12 cellular contexts compared by ENCODE assay signal in genomic region chr16:14015948-14016347, GRCh38. TPM values are rescaled to one million over a fixed set of nuclear protein-coding genes. Genes with fewer than 3 reads are reported as not detected.
DNase-seq lines count a peak whose midpoint lies in the region; ATAC-seq and TF ChIP-seq lines count a peak whose summit lies in the region.
"Had no signal": no experiment of that assay in that cellular context is flagged by ENCODE, and none has a peak within 500 bp of the region (broad histone marks: within the 10 kb centered on the region; RNA-seq: fewer than 3 reads in every experiment).

No MANE protein-coding gene starts in this region.

- no peak overlapping the region for H4K5ac ChIP-seq in IMR-90 (ENCODE audit: low read depth, low read length)

- peak; percentile 90 for DNase-seq in IMR-90
- DNase-seq in choroid plexus epithelial cell (ENCODE audit: low read depth) = peak; percentile 89
- DNase-seq in left lobe of liver (ENCODE audit: low spot score) = no peak
- DNase-seq in upper lobe of left lung = peak in 1 of 2 donors; percentile 50
- DNase-seq in NCI-H2029 treated with DMSO at 0.1 percent for 48 hours (lab: John Stamatoyannopoulos, UW) = no peak
- DNase-seq: activated CD4-positive, alpha-beta T cell treated with anti-CD3 and anti-CD28 coated beads for 1 hour; effector memory CD8-positive, alpha-beta T cell; NCI-H526 treated with DMSO at 0.1 percent for 48 hours had no signal

- no peak overlapping the region for H3K23ac ChIP-seq in IMR-90 (ENCODE audit: low read depth, low read length)

- no peak overlapping the region for H3K27ac ChIP-seq in IMR-90 (ENCODE audit: insufficient read depth, low read length)
- H3K27ac ChIP-seq in upper lobe of left lung = peak overlapping the region; percentile 59 to 77 (median 68)
- H3K27ac ChIP-seq: parathyroid adenoma had no signal

- dilution Hi-C loops in IMR-90 (cut with HindIII; ENCODE audit: low sequenced_read_pairs, unreplicated experiment) = no loop called here

- BruUV-seq in IMR-90 (replicated peaks; lab: Mats Ljungman, UMichigan) = no TSS peak

- H3K36me3 ChIP-seq in IMR-90 (ENCODE audit: control insufficient read depth, insufficient read depth, low read length) (no peaks in the 10 kb centered on the region), upper lobe of left lung (no peaks in the 10 kb centered on the region)

- no peak overlapping the region for H2AK9ac ChIP-seq in IMR-90 (replicated peaks; ENCODE audit: low read depth, low read length, poor library complexity)

- H3K27me3 ChIP-seq in IMR-90 (ENCODE audit: control insufficient read depth, insufficient read depth, low read length) = peaks cover 5% of the 10 kb centered on the region; the same call in 1 of the 2 replicates
- H3K27me3 ChIP-seq in upper lobe of left lung = no peaks in the 10 kb centered on the region

- WGBS in IMR-90 (ENCODE audit: extremely low coverage in 2 of 2, insufficient read length in 1 of 2), 2 experiments = no CpG with 5 or more reads among the region's 2 CpGs
- 44 to 54% methylated on average over 2 of the region's 2 CpGs for WGBS in upper lobe of left lung, 2 donors

- H2AFZ ChIP-seq in IMR-90 (replicated peaks; ENCODE audit: low read length, poor library complexity) = no peak overlapping the region
- H2AFZ ChIP-seq: parathyroid adenoma had no signal

- no peak overlapping the region for H2BK20ac ChIP-seq in IMR-90 (ENCODE audit: low read depth, low read length)

- peak; percentile 65 for ATAC-seq in IMR-90 (ENCODE audit: low read depth)
- ATAC-seq in left lobe of liver = peak; percentile 23
- peak; percentile 68 to 79 for ATAC-seq in upper lobe of left lung (ENCODE audit: low FRiP score in 2 of 2)
- ATAC-seq in HG03095 (IDR thresholded peaks at IDR 0.05; ENCODE audit: unreplicated experiment) = no peak
- no peak for ATAC-seq in HG02571 (IDR thresholded peaks at IDR 0.05; ENCODE audit: unreplicated experiment)
- ATAC-seq in GM19463 (IDR thresholded peaks at IDR 0.05; ENCODE audit: unreplicated experiment) = no peak
- ATAC-seq: effector memory CD8-positive, alpha-beta T cell had no signal

- H3K4ac ChIP-seq in IMR-90 (ENCODE audit: low read depth, low read length) = no peak overlapping the region

- H3K9me1 ChIP-seq in IMR-90 (ENCODE audit: insufficient read depth, low read length) = no peaks in the 10 kb centered on the region

- no peaks in the 10 kb centered on the region for H3K79me1 ChIP-seq in IMR-90 (ENCODE audit: low read depth in 1 of 2, low read length in 2 of 2)

- no peak overlapping the region for H3K9ac ChIP-seq in IMR-90 (ENCODE audit: low read depth, low read length)
- H3K9ac ChIP-seq: parathyroid adenoma had no signal

- peaks cover 2% of the 10 kb centered on the region; the same call in 1 of the 2 replicates for H4K20me1 ChIP-seq in IMR-90 (ENCODE audit: insufficient read depth, low read length)

- intact Hi-C loops in IMR-90 (cut with micrococcal nuclease) = no loop called here

- CTCF ChIA-PET in IMR-90 (lab: Yijun Ruan, JAX) = interaction anchor here (0.6 kb wide), 1 partner anchor 17 kb away, joined by 3 read pairs; no protein-coding TSS in a partner anchor

- H2BK120ac ChIP-seq in IMR-90 (ENCODE audit: low read depth, low read length) = peak overlapping the region; percentile 40; the same call in 1 of the 2 replicates

- H3K4me2 ChIP-seq in IMR-90 (ENCODE audit: low read depth, low read length) = no peak overlapping the region

- H2BK5ac ChIP-seq in IMR-90 (ENCODE audit: low read depth, low read length, poor library complexity, severe bottlenecking) = no peak overlapping the region

- no peak overlapping the region for H3K14ac ChIP-seq in IMR-90 (replicated peaks; ENCODE audit: low read depth, low read length)

- no peak overlapping the region for H4K91ac ChIP-seq in IMR-90 (ENCODE audit: insufficient read depth, low read depth, low read length)

- H3K4me3 ChIP-seq in IMR-90 (ENCODE audit: insufficient read depth, low read depth, low read length) (no peak overlapping the region), choroid plexus epithelial cell (ENCODE audit: low read depth, low read length) (no peak overlapping the region), upper lobe of left lung (peak overlapping the region in 3 of 4 donors; percentile 7 to 43 (median 21))

- H4K8ac ChIP-seq in IMR-90 (ENCODE audit: low read depth in 2 of 2, low read length in 2 of 2) = no peak overlapping the region; a peak in 1 of 4 replicates

- H3K9me3 ChIP-seq in IMR-90 (ENCODE audit: control insufficient read depth, insufficient read depth, low read length) (no peaks in the 10 kb centered on the region), upper lobe of left lung (no peaks in the 10 kb centered on the region)

- no peak overlapping the region for H3K56ac ChIP-seq in IMR-90 (ENCODE audit: extremely low read depth, insufficient read depth, low read length)

- TF ChIP-seq EP300 in upper lobe of left lung (IDR thresholded peaks at IDR 0.05) = peak in 1 of 4 donors; percentile 69

- TF ChIP-seq POLR2A in IMR-90 (IDR thresholded peaks at IDR 0.05; ENCODE audit: low read depth, low read length) = no peak
- TF ChIP-seq POLR2A in upper lobe of left lung (IDR thresholded peaks at IDR 0.05) = no peak

- no peak overlapping the region for H3K18ac ChIP-seq in IMR-90 (ENCODE audit: low read depth, low read length)

- H2BK15ac ChIP-seq in IMR-90 (ENCODE audit: low read depth, low read length) = no peak overlapping the region

- POLR2A ChIA-PET in IMR-90 (lab: Charles Lee; ENCODE audit: unreplicated experiment) = no interaction called here

- TF ChIP-seq RAD21 in IMR-90 (IDR thresholded peaks at IDR 0.05; ENCODE audit: low read length) = no peak

- H3K4me1 ChIP-seq in IMR-90 (ENCODE audit: control insufficient read depth, insufficient read depth, low read length) = peaks cover 11% of the 10 kb centered on the region
- peaks cover 22 to 38% (median 27%) of the 10 kb centered on the region in 4 donors for H3K4me1 ChIP-seq in upper lobe of left lung

- no peak overlapping the region for H2AK5ac ChIP-seq in IMR-90 (ENCODE audit: low read depth, low read length)

- in situ Hi-C loops in IMR-90 (cut with MboI; ENCODE audit: low sequenced_read_pairs) = no loop called here

- no peak for TF ChIP-seq CTCF in IMR-90 (conservative IDR thresholded peaks at IDR 0.05; ENCODE audit: low read depth, low read length)
- TF ChIP-seq CTCF in choroid plexus epithelial cell (conservative IDR thresholded peaks at IDR 0.05; ENCODE audit: low read depth, low read length) = peak; percentile 31
- TF ChIP-seq CTCF in upper lobe of left lung (IDR thresholded peaks at IDR 0.05) = peak in 1 of 6 experiments; percentile 20

TF ChIP-seq in IMR-90, 13 proteins besides CTCF, POLR2A, EP300 and RAD21:
- TF ChIP-seq BHLHE40 (IDR thresholded peaks at IDR 0.05; ENCODE audit: low read depth, low read length) (peak; percentile 32; the same call in 1 of the 2 replicates), FOS (IDR thresholded peaks at IDR 0.05; ENCODE audit: low read depth, low read length) (peak; percentile 79; the same call in 1 of the 2 replicates), USF2 (IDR thresholded peaks at IDR 0.05; ENCODE audit: low read depth, low read length) (no peak), CEBPB (IDR thresholded peaks at IDR 0.05; ENCODE audit: low read depth, low read length) (peak; percentile 78), RFX5 (IDR thresholded peaks at IDR 0.05; ENCODE audit: low read depth, low read length) (no peak), MAZ (IDR thresholded peaks at IDR 0.05; ENCODE audit: borderline replicate concordance, low read depth, low read length) (no peak), SMC3 (IDR thresholded peaks at IDR 0.05; ENCODE audit: low read depth, low read length) (no peak), ELK1 (IDR thresholded peaks at IDR 0.05; ENCODE audit: borderline replicate concordance, low read depth, low read length) (no peak), MAFK (IDR thresholded peaks at IDR 0.05; ENCODE audit: low read depth, low read length) (no peak), CHD1 (IDR thresholded peaks at IDR 0.05; ENCODE audit: low read depth, low read length) (no peak)

RNA-seq across cellular contexts. Expression of gene MRTFB, which starts 55.2 kb away (rescaled TPM):
- total RNA-seq in IMR-90 (2012; rRNA removed) (5.4 and 6.9 TPM in 2 replicates), left lobe of liver (18.5 TPM), upper lobe of left lung (100 to 1,000 TPM in 1 of 6 donors, 10 to 100 TPM in 5; 46.9 to 100 (median 66.7) TPM)
- 4.4 and 5.6 TPM in 2 replicates for polyA plus RNA-seq in IMR-90 (2012; rRNA removed)
- polyA plus RNA-seq in IMR-90 (2012; cell fraction: cytosol; rRNA removed) = 1.5 and 3.4 TPM in 2 replicates
- 3.6 and 10.7 TPM in 2 replicates for polyA plus RNA-seq in IMR-90 (2012; cell fraction: nucleus; rRNA removed; ENCODE audit: low replicate concordance)

Comparison
In these comparisons a context has a peak if more than half of its experiments do, and no peak if none do; other contexts are left out.
1. ATAC-seq: peak in IMR-90 (single experiment), left lobe of liver (single experiment) and upper lobe of left lung (2 of 2); none in HG03095 (single experiment), HG02571 (single experiment) and GM19463 (single experiment).
2. DNase-seq: peak in IMR-90 (single experiment) and choroid plexus epithelial cell (single experiment); none in left lobe of liver (single experiment) and NCI-H2029 treated with DMSO at 0.1 percent for 48 hours (single experiment).
3. H3K4me3 ChIP-seq: peak in upper lobe of left lung (3 of 4); none in IMR-90 (single experiment) and choroid plexus epithelial cell (single experiment).